8 cellular contexts compared by ENCODE assay signal in the genomic region with DNA sequence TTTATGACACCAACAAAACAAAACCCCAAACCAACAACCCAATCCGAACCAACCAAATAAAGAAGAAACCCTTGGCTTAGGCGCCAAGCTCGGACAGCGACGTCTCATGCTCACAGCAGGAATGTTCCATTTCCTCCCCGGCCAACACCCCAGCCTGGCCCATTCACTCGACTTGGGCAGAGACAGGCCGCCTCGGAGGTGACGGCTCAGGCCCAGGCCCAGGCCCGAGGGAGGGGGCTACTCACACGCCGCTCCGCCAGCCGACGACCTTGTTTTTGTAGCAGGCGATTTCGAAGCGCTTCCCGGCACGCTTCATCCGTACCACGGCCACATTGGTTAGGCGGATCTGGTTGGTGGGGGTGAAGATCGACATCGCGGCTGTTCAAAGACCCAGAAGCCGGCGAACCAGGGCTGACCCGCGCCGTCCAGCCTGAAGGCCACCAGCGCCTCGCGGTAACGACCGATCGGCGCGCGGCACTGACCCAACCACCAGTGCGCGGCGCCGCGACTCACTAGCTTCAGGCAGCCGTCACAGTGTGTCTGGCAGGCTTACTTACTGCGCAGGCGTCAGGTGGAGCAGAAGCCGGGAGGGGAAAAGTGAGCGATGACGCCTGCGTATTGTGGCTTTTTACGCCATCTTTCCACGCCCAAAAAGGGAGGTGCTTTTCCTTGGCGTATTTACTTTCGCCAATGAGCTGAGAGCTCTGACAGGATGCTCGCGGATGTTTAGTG. TPM values are rescaled to one million over a fixed set of nuclear protein-coding genes. Genes with fewer than 3 reads are reported as not detected.
A peak's percentile ranks its signal among the peaks of the same experiment; 100 is the strongest.
DNase-seq lines count a peak whose midpoint lies in the region; ATAC-seq and TF ChIP-seq lines count a peak whose summit lies in the region.
"Not testable (repeated sequence)": the region's sequence is repeated elsewhere in the genome, so short reads cannot be mapped to it uniquely, and the experiment has no call there.

A gene (minus strand): TSS at position 542 of the 732 bp plus-strand sequence. CDS start 169 bp downstream, at position 373.

- H4K20me1 ChIP-seq in mammary epithelial cell (ENCODE audit: insufficient read depth, low read length): not testable (repeated sequence)

- peak within 1 kb of the TSS; percentile 90 for H3K9ac ChIP-seq in mammary epithelial cell (ENCODE audit: insufficient read depth, low read length)
- peak within 1 kb of the TSS; percentile 80; the same call in 1 of the 2 replicates for H3K9ac ChIP-seq in iPS-20b (ENCODE audit: low read depth, low read length)

- not testable (repeated sequence) for H3K36me3 ChIP-seq in WERI-Rb-1; mammary epithelial cell (ENCODE audit: insufficient read depth, low read length)
- H3K36me3 ChIP-seq in iPS-20b (ENCODE audit: insufficient read depth, low read depth, low read length): peaks cover 25% of the 10 kb centered on the region

- in situ Hi-C loops in ACHN (cut with HindIII; ENCODE audit: low pct_ligation_motif_present, low pct_unique_long_range_greater_than_20kb, low sequenced_read_pairs); mammary epithelial cell (cut with MboI; ENCODE audit: low sequenced_read_pairs in 2 of 2): not testable (repeated sequence)

- DNase-seq in ACHN (peak; percentile 100), NCI-H2227 (lab: John Stamatoyannopoulos, UW; ENCODE audit: unreplicated experiment) (peak; percentile 99), WERI-Rb-1 (peak; percentile 96), mammary epithelial cell (peak; percentile 98)

- peak within 1 kb of the TSS; percentile 70 for H3K4me2 ChIP-seq in mammary epithelial cell (ENCODE audit: insufficient read depth, low read depth, low read length)

- WGBS in mammary epithelial cell (ENCODE audit: low coverage, missing lambda C conversion rate): 1% methylated on average over 15 of the region's 59 CpGs

- H3K4me3 ChIP-seq in WERI-Rb-1 (ENCODE audit: low read depth, low read length): peak within 1 kb of the TSS; percentile 73
- H3K4me3 ChIP-seq in mammary epithelial cell (replicated peaks in 1 of 3; ENCODE audit: insufficient read depth in 1 of 3, low read depth in 2 of 3, low read length in 3 of 3): peak within 1 kb of the TSS; percentile 57 to 77 (median 75)
- H3K4me3 ChIP-seq in iPS-20b (ENCODE audit: low read length): peak within 1 kb of the TSS; percentile 97
- peak within 1 kb of the TSS; percentile 60 to 91 (median 81) for H3K4me3 ChIP-seq in skin epidermis

- peak; percentile 62 for ATAC-seq in GM18870 (IDR thresholded peaks at IDR 0.05; ENCODE audit: unreplicated experiment)
- peak; percentile 52 for ATAC-seq in HG03139 (IDR thresholded peaks at IDR 0.05; ENCODE audit: unreplicated experiment)

- intact Hi-C loops in mammary epithelial cell (cut with micrococcal nuclease): loop anchor here (5.0 kb wide), 2 partner anchors 73 to 168 kb away; a partner anchor contains a TSS

- not testable (repeated sequence) for H3K9me3 ChIP-seq in WERI-Rb-1 (ENCODE audit: severe bottlenecking); mammary epithelial cell (replicated peaks; ENCODE audit: insufficient read depth, low read length); iPS-20b (ENCODE audit: insufficient read depth, low read depth, low read length)

- dilution Hi-C loops in mammary epithelial cell (cut with HindIII; ENCODE audit: low sequenced_read_pairs): not testable (repeated sequence)

- not testable (repeated sequence) for TF ChIP-seq CTCF in WERI-Rb-1 (IDR thresholded peaks at IDR 0.05; ENCODE audit: low read depth, low read length); mammary epithelial cell (conservative IDR thresholded peaks at IDR 0.05 in 1 of 2, IDR thresholded peaks at IDR 0.05 in 1 of 2; ENCODE audit: extremely low read depth in 1 of 2, insufficient read depth in 1 of 2, low read depth in 1 of 2, low read length in 2 of 2)

- not testable (repeated sequence) for H3K27me3 ChIP-seq in WERI-Rb-1 (ENCODE audit: insufficient read depth, low read depth, severe bottlenecking); mammary epithelial cell (ENCODE audit: insufficient read depth, low read length); iPS-20b (ENCODE audit: insufficient read depth, low read length)

- H3K27ac ChIP-seq in WERI-Rb-1 (peak within 1 kb of the TSS; percentile 75), mammary epithelial cell (ENCODE audit: insufficient read depth, low read depth, low read length) (peak within 1 kb of the TSS; percentile 90), skin epidermis (peak within 1 kb of the TSS; percentile 80 to 100 (median 94))
- H3K27ac ChIP-seq in iPS-20b (ENCODE audit: low read length): not testable (repeated sequence)

- not testable (repeated sequence) for H3K4me1 ChIP-seq in mammary epithelial cell (ENCODE audit: insufficient read depth, low read length); iPS-20b (ENCODE audit: insufficient read depth, low read length)

- BruUV-seq in mammary epithelial cell (replicated peaks; lab: Mats Ljungman, UMichigan): TSS peak; percentile 85

- H2AFZ ChIP-seq in mammary epithelial cell (ENCODE audit: low read depth, low read length): peak within 1 kb of the TSS; percentile 86

- H3K79me2 ChIP-seq in mammary epithelial cell (ENCODE audit: insufficient read depth, low read length): peaks cover 48% of the 10 kb centered on the region

- CTCF ChIA-PET in mammary epithelial cell (lab: Charles Lee; ENCODE audit: low non-redundant PET): not testable (repeated sequence)

RNA-seq across cellular contexts. Expression of the gene that starts here (rescaled TPM):
- total RNA-seq in mammary epithelial cell: 100 to 1,000 TPM in 1 of 2 donors, 10 to 100 TPM in 1; 92.0 to 140 TPM
- 64.4 TPM for polyA plus RNA-seq in mammary epithelial cell
- 20.2 TPM for polyA minus RNA-seq in mammary epithelial cell
